In the genomic region with DNA sequence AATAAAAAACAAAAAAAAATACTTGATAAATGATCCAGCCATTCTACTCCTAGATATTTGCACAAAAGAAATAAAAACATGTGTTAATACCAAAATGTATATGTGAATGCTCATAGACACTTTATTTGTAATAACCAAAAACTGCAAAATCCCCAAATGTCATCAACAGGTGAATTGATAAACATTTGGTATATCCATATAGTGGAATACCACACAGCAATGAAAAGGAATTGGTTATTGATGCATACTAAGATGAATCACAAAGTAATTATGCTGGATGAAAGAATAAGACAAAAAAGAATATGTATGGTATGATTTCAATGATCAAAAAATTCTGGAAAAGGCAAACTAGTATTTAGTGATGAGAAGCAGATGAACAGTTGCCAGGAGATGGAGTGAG, we compare ENCODE assay signal across 8 cellular contexts.
"Had no signal": no experiment of that assay in that cellular context is flagged by ENCODE, and none has a peak within 500 bp of the region (broad histone marks: within the 10 kb centered on the region; RNA-seq: fewer than 3 reads in every experiment).

No MANE protein-coding gene starts in this region.

- ATAC-seq: GM12878 had no signal

- DNase-seq: GDM1, GF-D8 had no signal

- FAIRE-seq: G401.6, GM12878, GM12891, GM12892, GM18507, GM19239 had no signal

- H3K4me3 ChIP-seq: GM12878 had no signal
